In genomic region chr5:119951330-119951934, GRCh38 we compare ENCODE assay signal across 14 cellular contexts.
"Had no signal": no experiment of that assay in that cellular context is flagged by ENCODE, and none has a peak within 500 bp of the region (broad histone marks: within the 10 kb centered on the region; RNA-seq: fewer than 3 reads in every experiment).

No MANE protein-coding gene starts in this region.

- H3K9me3 ChIP-seq: thoracic aorta had no signal

- H3K4me1 Mint-ChIP-seq: T-cell had no signal

- ATAC-seq: left cardiac atrium; natural killer cell treated with Interleukin-12 subunit alpha and Interleukin-12 subunit beta and Interleukin-15 and Interleukin-18, amount 100 ng/mL, for 72 hours; T-cell had no signal

- H3K4me3 ChIP-seq: thoracic aorta had no signal

- H3K36me3 ChIP-seq: thoracic aorta, WERI-Rb-1 had no signal

- H3K36me3 Mint-ChIP-seq: natural killer cell treated with Interleukin-12 subunit alpha and Interleukin-12 subunit beta and Interleukin-15 and Interleukin-18, amount 100 ng/mL, for 72 hours; T-cell had no signal

- H3K9me3 Mint-ChIP-seq: activated T-helper 1 cell treated with anti-CD3 and anti-CD28 coated beads, Interleukin-12 subunit alpha, Interleukin-12 subunit beta, Interleukin-2, Interleukin-4 antibody, amounts not matched to agents 30 ng/mL and 10 ng/mL and 1 ng/mL, durations not matched to agents 14 hours and 24 hours and 36 hours; natural killer cell treated with Interleukin-12 subunit alpha and Interleukin-12 subunit beta and Interleukin-15 and Interleukin-18, amount 100 ng/mL, for 72 hours had no signal

- H3K27ac ChIP-seq: epithelial cell of prostate, thoracic aorta, WERI-Rb-1 had no signal

- H3K27ac Mint-ChIP-seq: activated T-helper 1 cell treated with anti-CD3 and anti-CD28 coated beads, Interleukin-12 subunit alpha, Interleukin-12 subunit beta, Interleukin-2, Interleukin-4 antibody, amounts not matched to agents 30 ng/mL and 10 ng/mL and 1 ng/mL, durations not matched to agents 14 hours and 24 hours and 36 hours; natural killer cell treated with Interleukin-12 subunit alpha and Interleukin-12 subunit beta and Interleukin-15 and Interleukin-18, amount 100 ng/mL, for 72 hours; stimulated activated naive CD8-positive, alpha-beta T cell treated with anti-CD3 and anti-CD28 coated beads, Interleukin-15, Interleukin-2, amounts not matched to agents 100 ng/mL and 50 ng/mL, for 24 hours; T-cell had no signal

- H3K27me3 Mint-ChIP-seq: natural killer cell treated with Interleukin-12 subunit alpha and Interleukin-12 subunit beta and Interleukin-15 and Interleukin-18, amount 100 ng/mL, for 72 hours; stimulated activated naive CD8-positive, alpha-beta T cell treated with anti-CD3 and anti-CD28 coated beads, Interleukin-15, Interleukin-2, amounts not matched to agents 100 ng/mL and 50 ng/mL, for 24 hours; T-cell had no signal

- H3K4me3 Mint-ChIP-seq: activated T-helper 1 cell treated with anti-CD3 and anti-CD28 coated beads, Interleukin-12 subunit alpha, Interleukin-12 subunit beta, Interleukin-2, Interleukin-4 antibody, amounts not matched to agents 30 ng/mL and 10 ng/mL and 1 ng/mL, durations not matched to agents 14 hours and 24 hours and 36 hours; natural killer cell treated with Interleukin-12 subunit alpha and Interleukin-12 subunit beta and Interleukin-15 and Interleukin-18, amount 100 ng/mL, for 72 hours; stimulated activated naive CD8-positive, alpha-beta T cell treated with anti-CD3 and anti-CD28 coated beads, Interleukin-15, Interleukin-2, amounts not matched to agents 100 ng/mL and 50 ng/mL, for 24 hours; T-cell had no signal

- DNase-seq: activated CD4-positive, alpha-beta T cell treated with anti-CD3 and anti-CD28 coated beads for 48 hours; activated naive CD4-positive, alpha-beta T cell treated with Interleukin-2 at 50 U/mL for 16 hours; central memory CD4-positive, alpha-beta T cell; cortex of kidney; effector CD8-positive, alpha-beta T cell; left cardiac atrium; stimulated activated CD4-positive, alpha-beta T cell treated with anti-CD3 and anti-CD28 coated beads, Interleukin-4, amount 100 ng/mL, for 24 hours; T-cell; WERI-Rb-1 had no signal
